37 cellular contexts compared by ENCODE assay signal in genomic region chrX:40331353-40331752, GRCh38.
"Had no signal": no experiment of that assay in that cellular context is flagged by ENCODE, and none has a peak within 500 bp of the region (broad histone marks: within the 10 kb centered on the region; RNA-seq: fewer than 3 reads in every experiment).

No MANE protein-coding gene starts in this region.

- DNase-seq: activated B cell treated with CpG ODN at 0.5 μM for 24 hours; activated CD4-positive, alpha-beta memory T cell treated with anti-CD3 and anti-CD28 coated beads, Interleukin-2, amount 10 ng/mL, durations not matched to agents 7 days and 5 days; activated CD4-positive, alpha-beta T cell treated with anti-CD3 and anti-CD28 coated beads for 1 hour; activated CD4-positive, alpha-beta T cell treated with anti-CD3 and anti-CD28 coated beads for 36 hours; activated CD4-positive, alpha-beta T cell treated with anti-CD3 and anti-CD28 coated beads for 48 hours; activated CD4-positive, alpha-beta T cell treated with anti-CD3 and anti-CD28 coated beads, Interleukin-2, amount 10 ng/mL, durations not matched to agents 7 days and 5 days; activated CD4-positive, alpha-beta T cell treated with anti-CD3 and anti-CD28 coated beads, Interleukin-2, amount 50 U/mL, for 48 hours; activated CD8-positive, alpha-beta memory T cell treated with anti-CD3 and anti-CD28 coated beads for 24 hours; activated CD8-positive, alpha-beta memory T cell treated with anti-CD3 and anti-CD28 coated beads, Interleukin-2, amount 10 ng/mL, durations not matched to agents 7 days and 5 days; activated CD8-positive, alpha-beta memory T cell treated with anti-CD3 and anti-CD28 coated beads, Interleukin-2, amount 50 U/mL, for 48 hours; activated CD8-positive, alpha-beta T cell treated with anti-CD3 and anti-CD28 coated beads, Interleukin-2, amount 10 ng/mL, durations not matched to agents 7 days and 5 days; activated effector memory CD4-positive, alpha-beta T cell treated with Interleukin-2 at 50 U/mL for 16 hours; activated gamma-delta T cell; activated naive CD4-positive, alpha-beta T cell treated with anti-CD3 and anti-CD28 coated beads, Interleukin-2, amount 10 ng/mL, durations not matched to agents 7 days and 5 days; activated naive CD4-positive, alpha-beta T cell treated with Interleukin-2 at 50 U/mL for 16 hours; activated naive CD8-positive, alpha-beta T cell treated with anti-CD3 and anti-CD28 coated beads, Interleukin-2, amount 10 ng/mL, durations not matched to agents 7 days and 5 days; activated naive CD8-positive, alpha-beta T cell treated with anti-CD3 and anti-CD28 coated beads, Interleukin-2, amount 50 U/mL, for 24 hours; activated T-cell treated with anti-CD3 and anti-CD28 coated beads, Interleukin-2, amount 50 U/mL, for 24 hours; activated T-cell treated with anti-CD3 and anti-CD28 coated beads, Interleukin-2, amount 50 U/mL, for 48 hours; amygdala; anterior cingulate cortex; body of pancreas; brain microvascular endothelial cell; central memory CD4-positive, alpha-beta T cell; T-helper 1 cell; T-helper 2 cell; T-helper 9 cell had no signal

- FAIRE-seq: TTC549 had no signal

- H3K27ac ChIP-seq: ascending aorta, body of pancreas, brain microvascular endothelial cell, breast epithelium, VCaP had no signal

- ATAC-seq: activated CD4-positive, alpha-beta T cell treated with anti-CD3 and anti-CD28 coated beads for 36 hours; activated CD4-positive, CD25-positive, alpha-beta regulatory T cell treated with anti-CD3 and anti-CD28 coated beads, Interleukin-2, amount 50 U/mL, for 24 hours; activated CD8-positive, alpha-beta memory T cell treated with anti-CD3 and anti-CD28 coated beads, Interleukin-2, amount 10 ng/mL, durations not matched to agents 7 days and 5 days; activated CD8-positive, alpha-beta T cell treated with anti-CD3 and anti-CD28 coated beads, Interleukin-2, amount 10 ng/mL, durations not matched to agents 7 days and 5 days; activated naive CD8-positive, alpha-beta T cell treated with anti-CD3 and anti-CD28 coated beads, Interleukin-2, amount 50 U/mL, for 24 hours; body of pancreas had no signal

- H3K4me1 ChIP-seq: ascending aorta, body of pancreas, breast epithelium had no signal

- H3K4me3 ChIP-seq: ascending aorta, body of pancreas, breast epithelium had no signal

- H3K4me3 Mint-ChIP-seq: activated B cell treated with CpG ODN at 0.5 μM for 24 hours; activated CD4-positive, alpha-beta memory T cell treated with anti-CD3 and anti-CD28 coated beads, Interleukin-2, amount 10 ng/mL, durations not matched to agents 7 days and 5 days; activated CD4-positive, alpha-beta T cell treated with anti-CD3 and anti-CD28 coated beads for 36 hours; activated CD4-positive, alpha-beta T cell treated with anti-CD3 and anti-CD28 coated beads, Interleukin-2, amount 10 ng/mL, durations not matched to agents 7 days and 5 days; activated CD8-positive, alpha-beta memory T cell treated with anti-CD3 and anti-CD28 coated beads, Interleukin-2, amount 10 ng/mL, durations not matched to agents 7 days and 5 days; activated CD8-positive, alpha-beta T cell treated with anti-CD3 and anti-CD28 coated beads, Interleukin-2, amount 10 ng/mL, durations not matched to agents 7 days and 5 days; activated naive CD4-positive, alpha-beta T cell treated with anti-CD3 and anti-CD28 coated beads, Interleukin-2, amount 10 ng/mL, durations not matched to agents 7 days and 5 days; activated naive CD4-positive, alpha-beta T cell treated with anti-CD3 and anti-CD28 coated beads, Interleukin-2, amount 50 U/mL, for 24 hours; activated naive CD8-positive, alpha-beta T cell; activated naive CD8-positive, alpha-beta T cell treated with anti-CD3 and anti-CD28 coated beads, Interleukin-2, amount 10 ng/mL, durations not matched to agents 7 days and 5 days; activated naive CD8-positive, alpha-beta T cell treated with anti-CD3 and anti-CD28 coated beads, Interleukin-2, amount 50 U/mL, for 24 hours; activated T-cell treated with anti-CD3 and anti-CD28 coated beads, Interleukin-2, amount 50 U/mL, for 24 hours; T-helper 1 cell treated with Interleukin-12 subunit alpha and Interleukin-12 subunit beta and Interleukin-4 antibody, amounts not matched to agents 30 μg/mL and 1 μg/mL, for 36 hours; T-helper 2 cell treated with Interferon-gamma antibody and Interleukin-4, amounts not matched to agents 5 μg/mL and 100 μg/mL, for 36 hours had no signal

- H3K27me3 ChIP-seq: ascending aorta, body of pancreas, brain microvascular endothelial cell had no signal

- H3K9me3 ChIP-seq: ascending aorta, body of pancreas had no signal

- H3K9me3 Mint-ChIP-seq: activated B cell treated with CpG ODN at 0.5 μM for 24 hours; activated CD4-positive, alpha-beta memory T cell treated with anti-CD3 and anti-CD28 coated beads, Interleukin-2, amount 10 ng/mL, durations not matched to agents 7 days and 5 days; activated naive CD4-positive, alpha-beta T cell treated with anti-CD3 and anti-CD28 coated beads, Interleukin-2, amount 10 ng/mL, durations not matched to agents 7 days and 5 days; activated naive CD4-positive, alpha-beta T cell treated with anti-CD3 and anti-CD28 coated beads, Interleukin-2, amount 50 U/mL, for 24 hours; T-helper 1 cell treated with Interleukin-12 subunit alpha and Interleukin-12 subunit beta and Interleukin-4 antibody, amounts not matched to agents 30 μg/mL and 1 μg/mL, for 36 hours; T-helper 2 cell treated with Interferon-gamma antibody and Interleukin-4, amounts not matched to agents 5 μg/mL and 100 μg/mL, for 36 hours had no signal

- H3K27ac Mint-ChIP-seq: activated B cell treated with CpG ODN at 0.5 μM for 24 hours; activated CD4-positive, alpha-beta memory T cell treated with anti-CD3 and anti-CD28 coated beads, Interleukin-2, amount 10 ng/mL, durations not matched to agents 7 days and 5 days; activated CD4-positive, alpha-beta T cell treated with anti-CD3 and anti-CD28 coated beads for 36 hours; activated CD4-positive, alpha-beta T cell treated with anti-CD3 and anti-CD28 coated beads, Interleukin-2, amount 10 ng/mL, durations not matched to agents 7 days and 5 days; activated CD8-positive, alpha-beta memory T cell treated with anti-CD3 and anti-CD28 coated beads, Interleukin-2, amount 10 ng/mL, durations not matched to agents 7 days and 5 days; activated CD8-positive, alpha-beta T cell treated with anti-CD3 and anti-CD28 coated beads, Interleukin-2, amount 10 ng/mL, durations not matched to agents 7 days and 5 days; activated naive CD4-positive, alpha-beta T cell treated with anti-CD3 and anti-CD28 coated beads, Interleukin-2, amount 10 ng/mL, durations not matched to agents 7 days and 5 days; activated naive CD8-positive, alpha-beta T cell; activated naive CD8-positive, alpha-beta T cell treated with anti-CD3 and anti-CD28 coated beads, Interleukin-2, amount 10 ng/mL, durations not matched to agents 7 days and 5 days; activated naive CD8-positive, alpha-beta T cell treated with anti-CD3 and anti-CD28 coated beads, Interleukin-2, amount 50 U/mL, for 24 hours; activated T-cell treated with anti-CD3 and anti-CD28 coated beads, Interleukin-2, amount 50 U/mL, for 24 hours; activated T-helper 2 cell treated with anti-CD3 and anti-CD28 coated beads, Interferon-gamma antibody, Interleukin-2, Interleukin-4, amounts not matched to agents 10 μg/mL and 5 μg/mL and 100 μg/mL, durations not matched to agents 14 hours and 24 hours and 36 hours; T-helper 1 cell treated with Interleukin-12 subunit alpha and Interleukin-12 subunit beta and Interleukin-4 antibody, amounts not matched to agents 30 μg/mL and 1 μg/mL, for 36 hours; T-helper 2 cell treated with Interferon-gamma antibody and Interleukin-4, amounts not matched to agents 5 μg/mL and 100 μg/mL, for 36 hours had no signal

- H3K4me1 Mint-ChIP-seq: activated naive CD8-positive, alpha-beta T cell treated with anti-CD3 and anti-CD28 coated beads, Interleukin-2, amount 10 ng/mL, durations not matched to agents 7 days and 5 days had no signal

- H3K36me3 Mint-ChIP-seq: activated CD8-positive, alpha-beta memory T cell treated with anti-CD3 and anti-CD28 coated beads, Interleukin-2, amount 10 ng/mL, durations not matched to agents 7 days and 5 days; activated naive CD4-positive, alpha-beta T cell treated with anti-CD3 and anti-CD28 coated beads, Interleukin-2, amount 10 ng/mL, durations not matched to agents 7 days and 5 days; activated naive CD4-positive, alpha-beta T cell treated with anti-CD3 and anti-CD28 coated beads, Interleukin-2, amount 50 U/mL, for 24 hours; activated naive CD8-positive, alpha-beta T cell had no signal

- H3K36me3 ChIP-seq: ascending aorta, brain microvascular endothelial cell, breast epithelium had no signal

- H3K27me3 Mint-ChIP-seq: activated B cell treated with CpG ODN at 0.5 μM for 24 hours; activated CD4-positive, alpha-beta memory T cell treated with anti-CD3 and anti-CD28 coated beads, Interleukin-2, amount 10 ng/mL, durations not matched to agents 7 days and 5 days; activated CD4-positive, alpha-beta T cell treated with anti-CD3 and anti-CD28 coated beads for 36 hours; activated CD4-positive, alpha-beta T cell treated with anti-CD3 and anti-CD28 coated beads, Interleukin-2, amount 10 ng/mL, durations not matched to agents 7 days and 5 days; activated CD8-positive, alpha-beta memory T cell treated with anti-CD3 and anti-CD28 coated beads, Interleukin-2, amount 10 ng/mL, durations not matched to agents 7 days and 5 days; activated naive CD4-positive, alpha-beta T cell treated with anti-CD3 and anti-CD28 coated beads, Interleukin-2, amount 10 ng/mL, durations not matched to agents 7 days and 5 days; activated naive CD4-positive, alpha-beta T cell treated with anti-CD3 and anti-CD28 coated beads, Interleukin-2, amount 50 U/mL, for 24 hours; activated naive CD8-positive, alpha-beta T cell; activated naive CD8-positive, alpha-beta T cell treated with anti-CD3 and anti-CD28 coated beads, Interleukin-2, amount 10 ng/mL, durations not matched to agents 7 days and 5 days; activated naive CD8-positive, alpha-beta T cell treated with anti-CD3 and anti-CD28 coated beads, Interleukin-2, amount 50 U/mL, for 24 hours had no signal
